Comparison of ENCODE assay signal across 11 cellular contexts in the genomic region with DNA sequence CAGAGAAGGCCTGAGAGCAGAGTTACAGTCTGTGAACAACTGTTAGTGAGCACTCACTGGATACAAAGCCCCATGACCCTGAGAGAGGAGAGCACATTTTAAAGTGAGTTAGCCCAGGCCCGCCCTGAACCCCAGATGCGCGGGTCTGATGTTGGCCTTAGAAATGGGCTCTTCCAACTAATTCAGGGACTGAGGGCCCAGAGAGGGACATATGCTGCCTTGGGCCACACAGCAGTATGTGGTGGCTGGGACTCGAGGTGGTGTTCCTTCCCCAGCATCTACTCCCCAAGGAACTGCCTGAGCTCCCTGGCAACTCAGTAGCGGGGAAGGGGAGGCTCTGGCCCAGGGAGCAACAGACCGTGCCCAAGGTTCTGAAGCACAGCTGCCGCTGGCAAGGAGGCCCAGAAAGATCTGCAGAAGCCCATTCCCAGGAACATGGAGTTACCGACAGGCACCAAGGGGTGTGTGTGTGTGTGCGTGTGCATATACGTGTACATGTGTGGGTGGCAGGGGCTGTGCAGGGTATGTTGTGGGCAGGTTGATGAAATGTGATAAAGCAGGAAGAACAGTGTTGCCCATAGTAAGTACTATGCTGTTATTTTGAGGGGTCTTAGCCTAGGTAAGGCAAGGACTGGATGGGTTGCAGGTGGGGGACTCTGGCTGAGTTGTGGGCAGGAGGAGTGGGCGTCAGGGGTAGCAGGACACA. TPM values are rescaled to one million over a fixed set of nuclear protein-coding genes. Genes with fewer than 3 reads are reported as not detected.
DNase-seq lines count a peak whose midpoint lies in the region; ATAC-seq and TF ChIP-seq lines count a peak whose summit lies in the region.
"Had no signal": no experiment of that assay in that cellular context is flagged by ENCODE, and none has a peak within 500 bp of the region (broad histone marks: within the 10 kb centered on the region; RNA-seq: fewer than 3 reads in every experiment).

No MANE protein-coding gene starts in this region.

- H2AFZ ChIP-seq in osteoblast (ENCODE audit: low read length), result no peak overlapping the region

- no peak overlapping the region for H3K27ac ChIP-seq in osteoblast (ENCODE audit: low read depth, low read length)
- H3K27ac ChIP-seq: brain microvascular endothelial cell, parathyroid adenoma had no signal

- H3K4me3 Mint-ChIP-seq in CD14-positive monocyte (peak overlapping the region; percentile 50 to 67), endothelial cell (ENCODE audit: unreplicated experiment) (no peak overlapping the region)

- TF ChIP-seq CTCF in CD14-positive monocyte (IDR thresholded peaks at IDR 0.05), result no peak
- no peak for TF ChIP-seq CTCF in endothelial cell (IDR thresholded peaks at IDR 0.05; ENCODE audit: unreplicated experiment)
- TF ChIP-seq CTCF in osteoblast (IDR thresholded peaks at IDR 0.05; ENCODE audit: extremely low read depth, low read depth, low read length), result no peak

- H3K4me1 Mint-ChIP-seq in CD14-positive monocyte (peaks cover 17% of the 10 kb centered on the region), endothelial cell (ENCODE audit: unreplicated experiment) (peaks cover 20% of the 10 kb centered on the region)

- intact Hi-C loops in CD14-positive monocyte (cut with micrococcal nuclease), result loop anchor here in 1 of 2 donors (10.0 kb wide), 1 partner anchor 723 kb away; no protein-coding TSS in a partner anchor

- H3K4me2 ChIP-seq in osteoblast (ENCODE audit: insufficient read depth, low read length), result no peak overlapping the region

- no peak overlapping the region for H3K4me3 ChIP-seq in osteoblast (ENCODE audit: insufficient read depth, low read length)

- H3K9me3 Mint-ChIP-seq in CD14-positive monocyte (no peaks in the 10 kb centered on the region), endothelial cell (ENCODE audit: unreplicated experiment) (no peaks in the 10 kb centered on the region)

- H4K20me1 ChIP-seq in osteoblast (ENCODE audit: insufficient read depth, low read length), result no peaks in the 10 kb centered on the region

- peaks cover 18 to 25% (median 19%) of the 10 kb centered on the region in 3 donors for H3K27me3 Mint-ChIP-seq in CD14-positive monocyte (ENCODE audit: low read depth in 3 of 3)
- no peaks in the 10 kb centered on the region for H3K27me3 Mint-ChIP-seq in endothelial cell (ENCODE audit: unreplicated experiment)

- H3K27ac Mint-ChIP-seq in CD14-positive monocyte (peak overlapping the region in 1 of 7 donors; percentile 4), endothelial cell (ENCODE audit: unreplicated experiment) (peak overlapping the region; percentile 21)

- peaks cover 27% of the 10 kb centered on the region for H3K4me1 ChIP-seq in osteoblast (ENCODE audit: insufficient read depth, low read length)
- H3K4me1 ChIP-seq: parathyroid adenoma had no signal

- H3K36me3 Mint-ChIP-seq in CD14-positive monocyte, result peaks cover 2 to 3% of the 10 kb centered on the region in 2 donors
- no peaks in the 10 kb centered on the region for H3K36me3 Mint-ChIP-seq in endothelial cell (ENCODE audit: low read depth, unreplicated experiment)

- no peaks in the 10 kb centered on the region for H3K9me3 ChIP-seq in osteoblast (ENCODE audit: low read depth, low read length)
- H3K9me3 ChIP-seq: thoracic aorta had no signal

- H3K27me3 ChIP-seq in osteoblast (ENCODE audit: insufficient read depth, low read length), result no peaks in the 10 kb centered on the region
- H3K27me3 ChIP-seq: brain microvascular endothelial cell had no signal

- no peaks in the 10 kb centered on the region for H3K79me2 ChIP-seq in osteoblast (ENCODE audit: insufficient read depth, low read length)
- H3K79me2 ChIP-seq: parathyroid adenoma had no signal

- ATAC-seq in HG03196 (IDR thresholded peaks at IDR 0.05; ENCODE audit: unreplicated experiment), result no peak
- ATAC-seq in GM19023 (IDR thresholded peaks at IDR 0.05; ENCODE audit: unreplicated experiment), result no peak
- ATAC-seq in HG02973 (IDR thresholded peaks at IDR 0.05; ENCODE audit: unreplicated experiment), result no peak

- H3K36me3 ChIP-seq in osteoblast (ENCODE audit: insufficient read depth, low read length), result no peaks in the 10 kb centered on the region
- H3K36me3 ChIP-seq: brain microvascular endothelial cell, thoracic aorta had no signal

- DNase-seq in CD14-positive monocyte (ENCODE audit: low spot score) (no peak), NCI-H226 (peak; percentile 15), endothelial cell (ENCODE audit: low spot score) (no peak), osteoblast (ENCODE audit: insufficient read length, low spot score, missing footprints) (peak; percentile 55), OCI-M1 (lab: John Stamatoyannopoulos, UW) (no peak)
- DNase-seq: brain microvascular endothelial cell had no signal

RNA-seq across cellular contexts. Expression of a gene that starts 40.5 kb away (rescaled TPM):
- polyA plus RNA-seq in CD14-positive monocyte, result under 1 TPM; 0.18 to 0.52 TPM
- total RNA-seq in endothelial cell (ENCODE audit: unreplicated experiment) (1.5 TPM), osteoblast (0.59 and 0.72 TPM in 2 replicates)

Comparison
In these comparisons a context has a peak if more than half of its experiments do, and no peak if none do; other contexts are left out.
1. DNase-seq: peak in NCI-H226 (single experiment) and osteoblast (single experiment); none in CD14-positive monocyte (single experiment), endothelial cell (single experiment) and OCI-M1 (single experiment).